Comparison of ENCODE assay signal across 28 cellular contexts in genomic region chr3:143928541-143929255, GRCh38.
"Had no signal": no experiment of that assay in that cellular context is flagged by ENCODE, and none has a peak within 500 bp of the region (broad histone marks: within the 10 kb centered on the region; RNA-seq: fewer than 3 reads in every experiment).

No MANE protein-coding gene starts in this region.

- H3K27me3 ChIP-seq: body of pancreas, colonic mucosa, esophagus squamous epithelium, foreskin keratinocyte, gastrocnemius medialis had no signal

- DNase-seq: activated CD4-positive, alpha-beta memory T cell treated with anti-CD3 and anti-CD28 coated beads, Interleukin-2, amount 10 ng/mL, durations not matched to agents 7 days and 5 days; activated CD4-positive, alpha-beta T cell treated with anti-CD3 and anti-CD28 coated beads for 36 hours; activated CD4-positive, alpha-beta T cell treated with anti-CD3 and anti-CD28 coated beads, Interleukin-2, amount 10 ng/mL, durations not matched to agents 24 days and 14 days; activated CD4-positive, alpha-beta T cell treated with anti-CD3 and anti-CD28 coated beads, Interleukin-2, amount 50 U/mL, for 4 hours; activated CD4-positive, CD25-positive, alpha-beta regulatory T cell; activated CD4-positive, CD25-positive, alpha-beta regulatory T cell treated with anti-CD3 and anti-CD28 coated beads, Interleukin-2, amount 50 U/mL, for 72 hours; activated CD8-positive, alpha-beta memory T cell treated with anti-CD3 and anti-CD28 coated beads, Interleukin-2, amount 50 U/mL, for 48 hours; activated gamma-delta T cell; activated naive CD4-positive, alpha-beta T cell; activated naive CD4-positive, alpha-beta T cell treated with anti-CD3 and anti-CD28 coated beads, Interleukin-2, amount 10 ng/mL, durations not matched to agents 7 days and 5 days; activated naive CD8-positive, alpha-beta T cell treated with anti-CD3 and anti-CD28 coated beads, Interleukin-2, amount 10 ng/mL, durations not matched to agents 7 days and 5 days; activated T-cell treated with anti-CD3 and anti-CD28 coated beads for 4 hours; activated T-cell treated with anti-CD3 and anti-CD28 coated beads, Interleukin-2, amount 50 U/mL, for 24 hours; activated T-cell treated with anti-CD3 and anti-CD28 coated beads, Interleukin-2, amount 50 U/mL, for 72 hours; amygdala; aorta; body of pancreas; caudate nucleus; colonic mucosa; effector CD8-positive, alpha-beta T cell; esophagus squamous epithelium; foreskin keratinocyte; gastrocnemius medialis; glutamatergic neuron had no signal

- H3K27ac Mint-ChIP-seq: activated CD4-positive, alpha-beta memory T cell treated with anti-CD3 and anti-CD28 coated beads, Interleukin-2, amount 10 ng/mL, durations not matched to agents 7 days and 5 days; activated CD4-positive, alpha-beta T cell treated with anti-CD3 and anti-CD28 coated beads for 36 hours; activated CD4-positive, alpha-beta T cell treated with anti-CD3 and anti-CD28 coated beads, Interleukin-2, amount 10 ng/mL, durations not matched to agents 24 days and 14 days; activated naive CD4-positive, alpha-beta T cell treated with anti-CD3 and anti-CD28 coated beads, Interleukin-2, amount 10 ng/mL, durations not matched to agents 7 days and 5 days; activated naive CD4-positive, alpha-beta T cell treated with anti-CD3 and anti-CD28 coated beads, Interleukin-2, amount 50 U/mL, for 72 hours; activated naive CD8-positive, alpha-beta T cell treated with anti-CD3 and anti-CD28 coated beads, Interleukin-2, amount 10 ng/mL, durations not matched to agents 7 days and 5 days; activated T-cell treated with anti-CD3 and anti-CD28 coated beads, Interleukin-2, amount 50 U/mL, for 24 hours; activated T-cell treated with anti-CD3 and anti-CD28 coated beads, Interleukin-2, amount 50 U/mL, for 72 hours had no signal

- H3K36me3 ChIP-seq: colonic mucosa, esophagus squamous epithelium, gastrocnemius medialis had no signal

- ATAC-seq: activated CD4-positive, alpha-beta T cell treated with anti-CD3 and anti-CD28 coated beads for 36 hours; activated naive CD4-positive, alpha-beta T cell treated with anti-CD3 and anti-CD28 coated beads, Interleukin-2, amount 50 U/mL, for 72 hours; activated T-cell treated with anti-CD3 and anti-CD28 coated beads, Interleukin-2, amount 50 U/mL, for 72 hours; body of pancreas; foreskin keratinocyte; gastrocnemius medialis had no signal

- H3K9me3 Mint-ChIP-seq: activated CD4-positive, alpha-beta memory T cell treated with anti-CD3 and anti-CD28 coated beads, Interleukin-2, amount 10 ng/mL, durations not matched to agents 7 days and 5 days; activated CD4-positive, alpha-beta T cell treated with anti-CD3 and anti-CD28 coated beads, Interleukin-2, amount 10 ng/mL, durations not matched to agents 24 days and 14 days; activated naive CD4-positive, alpha-beta T cell treated with anti-CD3 and anti-CD28 coated beads, Interleukin-2, amount 10 ng/mL, durations not matched to agents 7 days and 5 days; activated naive CD4-positive, alpha-beta T cell treated with anti-CD3 and anti-CD28 coated beads, Interleukin-2, amount 50 U/mL, for 72 hours; activated naive CD8-positive, alpha-beta T cell treated with anti-CD3 and anti-CD28 coated beads, Interleukin-2, amount 10 ng/mL, durations not matched to agents 7 days and 5 days; activated T-cell treated with anti-CD3 and anti-CD28 coated beads, Interleukin-2, amount 50 U/mL, for 24 hours; activated T-cell treated with anti-CD3 and anti-CD28 coated beads, Interleukin-2, amount 50 U/mL, for 72 hours had no signal

- H3K36me3 Mint-ChIP-seq: activated naive CD4-positive, alpha-beta T cell treated with anti-CD3 and anti-CD28 coated beads, Interleukin-2, amount 10 ng/mL, durations not matched to agents 7 days and 5 days had no signal

- H3K4me3 ChIP-seq: body of pancreas, colonic mucosa, esophagus squamous epithelium, gastrocnemius medialis had no signal

- H3K27ac ChIP-seq: body of pancreas, colonic mucosa, epithelial cell of prostate, esophagus squamous epithelium, foreskin keratinocyte, gastrocnemius medialis had no signal

- FAIRE-seq: endometrium, endothelial cell of umbilical vein had no signal

- H3K9me3 ChIP-seq: body of pancreas, colonic mucosa, esophagus squamous epithelium, gastrocnemius medialis had no signal

- H3K4me1 Mint-ChIP-seq: activated CD4-positive, alpha-beta memory T cell treated with anti-CD3 and anti-CD28 coated beads, Interleukin-2, amount 10 ng/mL, durations not matched to agents 7 days and 5 days had no signal

- H3K4me1 ChIP-seq: body of pancreas, colonic mucosa, esophagus squamous epithelium, foreskin keratinocyte, gastrocnemius medialis had no signal

- H3K4me3 Mint-ChIP-seq: activated CD4-positive, alpha-beta memory T cell treated with anti-CD3 and anti-CD28 coated beads, Interleukin-2, amount 10 ng/mL, durations not matched to agents 7 days and 5 days; activated CD4-positive, alpha-beta T cell treated with anti-CD3 and anti-CD28 coated beads for 36 hours; activated CD4-positive, alpha-beta T cell treated with anti-CD3 and anti-CD28 coated beads, Interleukin-2, amount 10 ng/mL, durations not matched to agents 24 days and 14 days; activated naive CD4-positive, alpha-beta T cell treated with anti-CD3 and anti-CD28 coated beads, Interleukin-2, amount 10 ng/mL, durations not matched to agents 7 days and 5 days; activated naive CD8-positive, alpha-beta T cell treated with anti-CD3 and anti-CD28 coated beads, Interleukin-2, amount 10 ng/mL, durations not matched to agents 7 days and 5 days; activated T-cell treated with anti-CD3 and anti-CD28 coated beads, Interleukin-2, amount 50 U/mL, for 24 hours; activated T-cell treated with anti-CD3 and anti-CD28 coated beads, Interleukin-2, amount 50 U/mL, for 72 hours had no signal
